In genomic region chr3:177813322-177813721, GRCh38 we compare ENCODE assay signal across 16 cellular contexts.
DNase-seq lines count a peak whose midpoint lies in the region; ATAC-seq, FAIRE-seq and TF ChIP-seq lines count a peak whose summit lies in the region.
"Had no signal": no experiment of that assay in that cellular context is flagged by ENCODE, and none has a peak within 500 bp of the region (broad histone marks: within the 10 kb centered on the region; RNA-seq: fewer than 3 reads in every experiment).

No MANE protein-coding gene starts in this region.

- FAIRE-seq in HepG2 (lab: Jason Lieb, UNC), result no peak
- FAIRE-seq: A204.1, kidney had no signal

- TF ChIP-seq CTCF in adrenal gland (IDR thresholded peaks at IDR 0.05) (no peak), HepG2 (CRISPR knock-in tag; IDR thresholded peaks at IDR 0.05) (no peak), thyroid gland (IDR thresholded peaks at IDR 0.05) (peak in 1 of 6 experiments; percentile 25)

- no peak for TF ChIP-seq POLR2A in adrenal gland (IDR thresholded peaks at IDR 0.05)
- no peak for TF ChIP-seq POLR2A in HepG2 (IDR thresholded peaks at IDR 0.05; ENCODE audit: insufficient read depth in 1 of 2, low read depth in 2 of 2, low read length in 2 of 2)
- TF ChIP-seq POLR2A in thyroid gland (IDR thresholded peaks at IDR 0.05), result peak in 1 of 2 donors; percentile 26

- H3K27me3 ChIP-seq in adrenal gland (no peaks in the 10 kb centered on the region), HepG2 (ENCODE audit: control insufficient read depth in 1 of 2, insufficient read depth in 2 of 2, low read length in 2 of 2) (no peaks in the 10 kb centered on the region), thyroid gland (no peaks in the 10 kb centered on the region), trophoblast cell (ENCODE audit: insufficient read depth, low read length) (no peaks in the 10 kb centered on the region)

- WGBS in adrenal gland, 4 donors, result 49 to 62% (median 56%) methylated on average over 3 of the region's 3 CpGs
- WGBS in HepG2 (ENCODE audit: low lambda C conversion rate), result 78% methylated on average over 3 of the region's 3 CpGs
- WGBS in thyroid gland, 2 donors, result 39 to 43% methylated on average over 3 of the region's 3 CpGs
- no CpG with 5 or more reads among the region's 3 CpGs for WGBS in trophoblast cell (ENCODE audit: extremely low coverage, insufficient coverage, insufficient read length)

- CTCF ChIA-PET in HepG2 (lab: Yijun Ruan, JAX; ENCODE audit: low intra/inter-chr PET ratio, low total read pairs), result no interaction called here

- H3K27ac ChIP-seq in adrenal gland (no peak overlapping the region), HepG2 (ENCODE audit: extremely low read length, insufficient read depth, low read length) (no peak overlapping the region), thyroid gland (peak overlapping the region; percentile 57 to 92 (median 87)), trophoblast cell (ENCODE audit: low read depth, low read length) (no peak overlapping the region)
- H3K27ac ChIP-seq: SK-N-MC had no signal

- no peak overlapping the region for H4K91ac ChIP-seq in trophoblast cell (ENCODE audit: low read depth, low read length)

- H3K4me3 ChIP-seq in adrenal gland (no peak overlapping the region), HepG2 (replicated peaks in 1 of 3; ENCODE audit: insufficient read depth in 1 of 3, low read depth in 2 of 3, low read length in 3 of 3) (no peak overlapping the region), thyroid gland (replicated peaks in 1 of 3) (no peak overlapping the region), trophoblast cell (ENCODE audit: low read depth, low read length) (no peak overlapping the region)
- H3K4me3 ChIP-seq: SK-N-MC had no signal

- H2BK12ac ChIP-seq in trophoblast cell (ENCODE audit: low read length), result no peak overlapping the region

- H4K12ac ChIP-seq in trophoblast cell (ENCODE audit: low read depth, low read length), result no peak overlapping the region

- no peak overlapping the region for H2BK5ac ChIP-seq in trophoblast cell (ENCODE audit: low read depth, low read length, poor library complexity)

- intact Hi-C loops in adrenal gland (cut with DNase I), result no loop called here
- intact Hi-C loops in HepG2 (cut with micrococcal nuclease; ENCODE audit: unreplicated experiment), result no loop called here
- intact Hi-C loops in thyroid gland (cut with DNase I), result no loop called here

- ATAC-seq in HepG2 (no peak), HG03460 (IDR thresholded peaks at IDR 0.05; ENCODE audit: unreplicated experiment) (no peak), GM18498 (IDR thresholded peaks at IDR 0.05; ENCODE audit: unreplicated experiment) (no peak)
- ATAC-seq: naive thymus-derived CD4-positive, alpha-beta T cell had no signal

- H3K4me1 ChIP-seq in adrenal gland (replicated peaks in 1 of 2), result peaks cover 12 to 27% of the 10 kb centered on the region in 2 donors
- H3K4me1 ChIP-seq in HepG2 (ENCODE audit: insufficient read depth, low read length), result peaks cover 36% of the 10 kb centered on the region
- peaks cover 47 to 67% of the 10 kb centered on the region in 2 donors for H3K4me1 ChIP-seq in thyroid gland
- H3K4me1 ChIP-seq in trophoblast cell (ENCODE audit: control insufficient read depth in 1 of 2, insufficient read depth in 2 of 2, low read length in 2 of 2), result peaks cover 0 to 7% of the 10 kb centered on the region in 2 experiments

- no peak overlapping the region for H4K8ac ChIP-seq in trophoblast cell (ENCODE audit: low read depth, low read length)

- DNase-seq in NCI-H1105 treated with DMSO at 0.1 percent for 48 hours (lab: John Stamatoyannopoulos, UW), result peak; percentile 17
- DNase-seq in NCI-H1105 (lab: John Stamatoyannopoulos, UW), result no peak
- DNase-seq in adrenal gland, result peak; percentile 36 to 90 (median 75)
- peak; percentile 23 for DNase-seq in HepG2 (ENCODE audit: low spot score)
- peak; percentile 86 to 92 for DNase-seq in thyroid gland
- no peak for DNase-seq in trophoblast cell
- DNase-seq: activated gamma-delta T cell; CD8-positive, alpha-beta memory T cell; foreskin melanocyte; kidney; naive thymus-derived CD4-positive, alpha-beta T cell; NCI-H774 had no signal

- H2AK5ac ChIP-seq in trophoblast cell (ENCODE audit: low read length), result no peak overlapping the region

- H2AFZ ChIP-seq in HepG2 (ENCODE audit: low read length) (no peak overlapping the region), trophoblast cell (ENCODE audit: insufficient read depth, low read length, poor library complexity) (no peak overlapping the region)

- no peak overlapping the region for H3K23ac ChIP-seq in trophoblast cell (ENCODE audit: low read length)

- H3K36me3 ChIP-seq in adrenal gland (replicated peaks in 1 of 2) (no peaks in the 10 kb centered on the region), HepG2 (replicated peaks in 1 of 2; ENCODE audit: control insufficient read depth in 1 of 2, insufficient read depth in 2 of 2, low read length in 2 of 2) (no peaks in the 10 kb centered on the region), thyroid gland (no peaks in the 10 kb centered on the region), trophoblast cell (ENCODE audit: control insufficient read depth in 1 of 2, insufficient read depth in 2 of 2, low read length in 2 of 2) (no peaks in the 10 kb centered on the region)

- H3K9me3 ChIP-seq in adrenal gland (replicated peaks in 1 of 3) (no peaks in the 10 kb centered on the region), HepG2 (ENCODE audit: low read length) (no peaks in the 10 kb centered on the region), thyroid gland (no peaks in the 10 kb centered on the region), trophoblast cell (ENCODE audit: insufficient read depth, low read depth, low read length) (no peaks in the 10 kb centered on the region)

- H3K9ac ChIP-seq in HepG2 (ENCODE audit: insufficient read depth, low read depth, low read length) (no peak overlapping the region), trophoblast cell (ENCODE audit: low read length) (no peak overlapping the region)

- H3K4ac ChIP-seq in trophoblast cell (ENCODE audit: low read depth, low read length), result no peak overlapping the region

- H3K79me1 ChIP-seq in trophoblast cell (ENCODE audit: low read length), result peaks cover 11% of the 10 kb centered on the region

- POLR2A ChIA-PET in HepG2 (lab: Yijun Ruan, JAX), result no interaction called here

- H3K18ac ChIP-seq in trophoblast cell (ENCODE audit: low read length), result no peak overlapping the region

- no peak overlapping the region for H2BK120ac ChIP-seq in trophoblast cell (ENCODE audit: insufficient read depth, low read length, poor library complexity)

- in situ Hi-C loops in HepG2 (cut with HindIII; ENCODE audit: extremely low pct_ligation_motif_present, low pct_unique_long_range_greater_than_20kb), result no loop called here

- H3K4me2 ChIP-seq in HepG2 (ENCODE audit: low read depth, low read length) (no peak overlapping the region), trophoblast cell (ENCODE audit: low read length) (no peak overlapping the region)

- no peak for TF ChIP-seq RAD21 in HepG2 (CRISPR knock-in tag; IDR thresholded peaks at IDR 0.05)

- no TSS peak for BruUV-seq in HepG2 (replicated peaks; lab: Mats Ljungman, UMichigan)

- TF ChIP-seq EP300 in HepG2 (IDR thresholded peaks at IDR 0.05; ENCODE audit: low read depth in 2 of 2, low read length in 2 of 2), result no peak
- no peak for TF ChIP-seq EP300 in HepG2 (CRISPR knock-in tag; IDR thresholded peaks at IDR 0.05; ENCODE audit: borderline replicate concordance)

- H3K14ac ChIP-seq in trophoblast cell (ENCODE audit: low read length), result no peak overlapping the region

- H4K20me1 ChIP-seq in HepG2 (ENCODE audit: insufficient read depth, low read length), result no peaks in the 10 kb centered on the region

- H3K79me2 ChIP-seq in HepG2 (ENCODE audit: insufficient read depth, low read length), result no peaks in the 10 kb centered on the region
- H3K79me2 ChIP-seq in trophoblast cell (ENCODE audit: control insufficient read depth, insufficient read depth, low read length, poor library complexity), result no peaks in the 10 kb centered on the region

TF ChIP-seq in HepG2, 621 proteins besides CTCF, POLR2A, EP300 and RAD21 (continues in another document):
- TF ChIP-seq ZMYM2 (CRISPR knock-in tag; IDR thresholded peaks at IDR 0.05) (no peak), NFATC3 (CRISPR knock-in tag; IDR thresholded peaks at IDR 0.05) (no peak), ZFP41 (CRISPR knock-in tag; IDR thresholded peaks at IDR 0.05; ENCODE audit: borderline replicate concordance) (no peak), SMC3 (IDR thresholded peaks at IDR 0.05; ENCODE audit: low read length) (no peak), ZNF558 (CRISPR knock-in tag; IDR thresholded peaks at IDR 0.05; ENCODE audit: borderline replicate concordance) (no peak), ZFP91 (CRISPR knock-in tag; IDR thresholded peaks at IDR 0.05; ENCODE audit: borderline replicate concordance) (no peak), NFE2L1 (CRISPR knock-in tag; IDR thresholded peaks at IDR 0.05; ENCODE audit: borderline replicate concordance) (no peak), ZNF343 (CRISPR knock-in tag; IDR thresholded peaks at IDR 0.05) (no peak), NR1H2 (CRISPR knock-in tag; IDR thresholded peaks at IDR 0.05; ENCODE audit: borderline replicate concordance, low read depth) (no peak), TSC22D2 (CRISPR knock-in tag; IDR thresholded peaks at IDR 0.05; ENCODE audit: borderline replicate concordance) (no peak)
- TF ChIP-seq, protein P1, sequence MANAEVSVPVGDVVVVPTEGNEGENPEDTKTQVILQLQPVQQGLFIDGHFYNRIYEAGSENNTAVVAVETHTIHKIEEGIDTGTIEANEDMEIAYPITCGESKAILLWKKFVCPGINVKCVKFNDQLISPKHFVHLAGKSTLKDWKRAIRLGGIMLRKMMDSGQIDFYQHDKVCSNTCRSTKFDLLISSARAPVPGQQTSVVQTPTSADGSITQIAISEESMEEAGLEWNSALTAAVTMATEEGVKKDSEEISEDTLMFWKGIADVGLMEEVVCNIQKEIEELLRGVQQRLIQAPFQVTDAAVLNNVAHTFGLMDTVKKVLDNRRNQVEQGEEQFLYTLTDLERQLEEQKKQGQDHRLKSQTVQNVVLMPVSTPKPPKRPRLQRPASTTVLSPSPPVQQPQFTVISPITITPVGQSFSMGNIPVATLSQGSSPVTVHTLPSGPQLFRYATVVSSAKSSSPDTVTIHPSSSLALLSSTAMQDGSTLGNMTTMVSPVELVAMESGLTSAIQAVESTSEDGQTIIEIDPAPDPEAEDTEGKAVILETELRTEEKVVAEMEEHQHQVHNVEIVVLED (CRISPR knock-in tag; IDR thresholded peaks at IDR 0.05; ENCODE audit: borderline replicate concordance), result no peak

Comparison
In these comparisons a context has a peak if more than half of its experiments do, and no peak if none do; other contexts are left out.
1. DNase-seq: peak in NCI-H1105 treated with DMSO at 0.1 percent for 48 hours (single experiment), adrenal gland (7 of 7), HepG2 (single experiment) and thyroid gland (2 of 2); none in NCI-H1105 (single experiment) and trophoblast cell (0 of 2).
2. H3K27ac ChIP-seq: peak in thyroid gland (3 of 3); none in adrenal gland (0 of 5), HepG2 (single experiment) and trophoblast cell (single experiment).